27 cellular contexts compared by ENCODE assay signal in the genomic region with DNA sequence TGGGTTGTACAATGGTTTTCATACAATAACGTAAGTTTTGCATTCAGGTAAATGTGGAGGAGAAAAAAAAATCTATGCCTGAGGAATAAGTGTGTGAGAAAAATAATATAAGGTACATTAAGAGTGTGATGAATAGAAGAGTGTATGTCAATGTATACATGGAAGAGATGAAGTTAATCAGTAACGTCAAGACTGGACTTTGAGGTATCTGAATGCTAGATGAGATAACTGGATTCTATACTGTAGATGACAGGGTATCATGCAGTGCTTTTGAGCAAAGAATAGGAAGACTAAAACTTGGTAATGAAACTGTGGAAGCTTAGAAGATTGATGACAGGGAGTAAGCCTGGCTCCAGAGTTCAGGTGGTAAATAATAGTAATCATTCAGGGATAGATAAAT.
"Had no signal": no experiment of that assay in that cellular context is flagged by ENCODE, and none has a peak within 500 bp of the region (broad histone marks: within the 10 kb centered on the region; RNA-seq: fewer than 3 reads in every experiment).

No MANE protein-coding gene starts in this region.

- H3K4me3 ChIP-seq: stomach, suprapubic skin, testis, thoracic aorta, thyroid gland, tibial artery, tibial nerve, transverse colon, upper lobe of left lung, upper lobe of right lung, uterus, vagina had no signal

- FAIRE-seq: urothelium cell line had no signal

- H3K27ac ChIP-seq: stomach, suprapubic skin, testis, thoracic aorta, thyroid gland, tibial artery, tibial nerve, transverse colon, upper lobe of left lung, upper lobe of right lung, uterus, vagina had no signal

- H3K27me3 ChIP-seq: stomach, suprapubic skin, testis, thyroid gland, tibial artery, tibial nerve, transverse colon, upper lobe of left lung, upper lobe of right lung, uterus, vagina had no signal

- ATAC-seq: stimulated activated effector memory CD8-positive, alpha-beta T cell treated with anti-CD3 and anti-CD28 coated beads, Interleukin-12 subunit alpha, Interleukin-12 subunit beta, amount 100 ng/mL, for 72 hours; stimulated activated memory B cell treated with anti-CD40 and anti-IgM and Interleukin-4, amounts not matched to agents 10 μg/mL and 1 μg/mL and 100 μg/mL, for 72 hours; stimulated activated naive B cell treated with anti-CD40 and anti-IgM and Interleukin-4, amounts not matched to agents 10 μg/mL and 1 μg/mL and 100 μg/mL, for 72 hours; stimulated activated naive CD8-positive, alpha-beta T cell treated with anti-CD3 and anti-CD28 coated beads, Interleukin-15, amount 100 ng/mL, for 72 hours; stimulated activated naive CD8-positive, alpha-beta T cell treated with anti-CD3 and anti-CD28 coated beads, Interleukin-15, Interleukin-2, amounts not matched to agents 100 U/mL and 50 U/mL, for 24 hours; upper lobe of right lung had no signal

- H3K9me3 ChIP-seq: stomach, suprapubic skin, testis, thoracic aorta, thyroid gland, tibial artery, tibial nerve, transverse colon, upper lobe of left lung, upper lobe of right lung, uterus, vagina had no signal

- DNase-seq: stimulated activated CD4-positive, alpha-beta T cell treated with anti-CD3 and anti-CD28 coated beads, Interleukin-2, amount 100 ng/mL, for 48 hours; stimulated activated CD4-positive, alpha-beta T cell treated with anti-CD3 and anti-CD28 coated beads, Interleukin-4, amount 100 ng/mL, for 1 hour; stimulated activated CD4-positive, alpha-beta T cell treated with anti-CD3 and anti-CD28 coated beads, Interleukin-4, amount 100 ng/mL, for 24 hours; stimulated activated CD4-positive, alpha-beta T cell treated with anti-CD3 and anti-CD28 coated beads, Interleukin-4, amount 100 ng/mL, for 4 hours; stimulated activated CD8-positive, alpha-beta memory T cell treated with anti-CD3 and anti-CD28 coated beads, Interleukin-4, amount 100 ng/mL, for 48 hours; stimulated activated naive B cell treated with anti-CD40 and anti-IgM and Interleukin-4, amounts not matched to agents 10 μg/mL and 1 μg/mL and 100 μg/mL, for 72 hours; stimulated activated naive CD4-positive, alpha-beta T cell; stimulated activated naive CD4-positive, alpha-beta T cell treated with Interleukin-2 at 50 U/mL for 16 hours; stimulated activated naive CD8-positive, alpha-beta T cell treated with anti-CD3 and anti-CD28 coated beads, Interleukin-15, amount 100 ng/mL, for 72 hours; stimulated activated naive CD8-positive, alpha-beta T cell treated with anti-CD3 and anti-CD28 coated beads, Interleukin-15, Interleukin-2, amounts not matched to agents 100 U/mL and 50 U/mL, for 24 hours; stomach; substantia nigra; testis; thyroid gland; tibial artery; transverse colon; trophoblast cell; upper lobe of left lung; upper lobe of right lung; uterus had no signal

- H3K4me1 ChIP-seq: stomach, suprapubic skin, testis, thyroid gland, tibial artery, tibial nerve, transverse colon, upper lobe of left lung, upper lobe of right lung, uterus, vagina had no signal

- H3K36me3 ChIP-seq: stomach, suprapubic skin, thoracic aorta, thyroid gland, tibial artery, tibial nerve, transverse colon, upper lobe of left lung, upper lobe of right lung, uterus, vagina had no signal
